Comparison of ENCODE assay signal across 16 cellular contexts in genomic region chr14:21415329-21415728, GRCh38. TPM values are rescaled to one million over a fixed set of nuclear protein-coding genes. Genes with fewer than 3 reads are reported as not detected.
DNase-seq lines count a peak whose midpoint lies in the region; ATAC-seq, FAIRE-seq and TF ChIP-seq lines count a peak whose summit lies in the region.
"Had no signal": no experiment of that assay in that cellular context is flagged by ENCODE, and none has a peak within 500 bp of the region (broad histone marks: within the 10 kb centered on the region; RNA-seq: fewer than 3 reads in every experiment).

No MANE protein-coding gene starts in this region.

- H3K4me1 ChIP-seq in A549: no peaks in the 10 kb centered on the region

- DNase-seq in activated CD8-positive, alpha-beta memory T cell treated with anti-CD3 and anti-CD28 coated beads, Interleukin-2, amount 10 ng/mL, durations not matched to agents 7 days and 5 days: no peak
- DNase-seq in activated CD8-positive, alpha-beta memory T cell treated with anti-CD3 and anti-CD28 coated beads, Interleukin-2, amount 50 U/mL, for 4 hours: no peak
- no peak for DNase-seq in A549 (ENCODE audit: low read depth in 1 of 2, low spot score in 1 of 2)
- DNase-seq in activated CD8-positive, alpha-beta T cell treated with anti-CD3 and anti-CD28 coated beads for 36 hours: no peak
- DNase-seq in activated naive CD8-positive, alpha-beta T cell treated with anti-CD3 and anti-CD28 coated beads for 36 hours: no peak
- DNase-seq: 8988T; ACHN; Calu3; CD4-positive, alpha-beta T cell; DMS 273 treated with DMSO at 0.1 percent for 48 hours; GOT3; H9 had no signal

- H3K4me3 Mint-ChIP-seq in activated CD8-positive, alpha-beta memory T cell treated with anti-CD3 and anti-CD28 coated beads, Interleukin-2, amount 10 ng/mL, durations not matched to agents 7 days and 5 days: no peak overlapping the region
- no peak overlapping the region for H3K4me3 Mint-ChIP-seq in activated CD8-positive, alpha-beta T cell treated with anti-CD3 and anti-CD28 coated beads for 36 hours
- H3K4me3 Mint-ChIP-seq in activated naive CD8-positive, alpha-beta T cell treated with anti-CD3 and anti-CD28 coated beads for 36 hours: no peak overlapping the region
- H3K4me3 Mint-ChIP-seq: CD4-positive, alpha-beta T cell; H9; IgD-negative memory B cell had no signal

- H3K27ac ChIP-seq in A549: no peak overlapping the region
- H3K27ac ChIP-seq: BLaER1 treated with 17β-estradiol and CSF1 and Interleukin-3, amounts not matched to agents 10 nM and 100 nM had no signal

- TF ChIP-seq EP300 in A549 (IDR thresholded peaks at IDR 0.05): no peak

- H3K27ac Mint-ChIP-seq in activated CD8-positive, alpha-beta memory T cell treated with anti-CD3 and anti-CD28 coated beads, Interleukin-2, amount 10 ng/mL, durations not matched to agents 7 days and 5 days: peak overlapping the region; percentile 38
- peak overlapping the region; percentile 91 for H3K27ac Mint-ChIP-seq in activated CD8-positive, alpha-beta T cell treated with anti-CD3 and anti-CD28 coated beads for 36 hours
- H3K27ac Mint-ChIP-seq in activated naive CD8-positive, alpha-beta T cell treated with anti-CD3 and anti-CD28 coated beads for 36 hours: peak overlapping the region; percentile 58
- H3K27ac Mint-ChIP-seq: CD4-positive, alpha-beta T cell; H9 had no signal

- intact Hi-C loops in activated CD8-positive, alpha-beta T cell treated with anti-CD3 and anti-CD28 coated beads for 36 hours (cut with micrococcal nuclease): no loop called here

- no peak for TF ChIP-seq POLR2A in A549 (IDR thresholded peaks at IDR 0.05; ENCODE audit: low read length)

- WGBS in A549 (ENCODE audit: missing lambda C conversion rate): 91% methylated on average over 4 of the region's 4 CpGs

- H3K9me3 Mint-ChIP-seq in activated CD8-positive, alpha-beta memory T cell treated with anti-CD3 and anti-CD28 coated beads, Interleukin-2, amount 10 ng/mL, durations not matched to agents 7 days and 5 days (ENCODE audit: low read depth): no peaks in the 10 kb centered on the region
- no peaks in the 10 kb centered on the region for H3K9me3 Mint-ChIP-seq in activated CD8-positive, alpha-beta T cell treated with anti-CD3 and anti-CD28 coated beads for 36 hours
- H3K9me3 Mint-ChIP-seq in activated naive CD8-positive, alpha-beta T cell treated with anti-CD3 and anti-CD28 coated beads for 36 hours: no peaks in the 10 kb centered on the region
- H3K9me3 Mint-ChIP-seq: CD4-positive, alpha-beta T cell; H9; IgD-negative memory B cell had no signal

- CTCF ChIA-PET in activated CD8-positive, alpha-beta memory T cell treated with anti-CD3 and anti-CD28 coated beads, Interleukin-2, amount 10 ng/mL, durations not matched to agents 7 days and 5 days (lab: Charles Lee): interaction anchor here (1.0 to 2.0 kb wide), 4 partner anchors 8 to 41 kb away, joined by 3 to 6 read pairs (median 4); partner anchors contain the start of gene CHD8
- CTCF ChIA-PET in A549 (lab: Yijun Ruan, JAX): interaction anchor here (1.0 to 2.4 kb wide), 5 partner anchors 13 to 401 kb away, joined by 3 to 5 read pairs (median 3); partner anchors contain the start of gene CHD8
- CTCF ChIA-PET in activated CD8-positive, alpha-beta T cell treated with anti-CD3 and anti-CD28 coated beads for 36 hours (lab: Charles Lee): interaction anchor here (1.3 to 1.7 kb wide), 3 partner anchors 40 to 1154 kb away, joined by 3 read pairs; partner anchors contain the start of gene CHD8

- H3K9me3 ChIP-seq in A549: no peaks in the 10 kb centered on the region
- H3K9me3 ChIP-seq: BLaER1 treated with 17β-estradiol and CSF1 and Interleukin-3, amounts not matched to agents 10 nM and 100 nM had no signal

- FAIRE-seq in A549 (lab: Jason Lieb, UNC): no peak

- peaks cover 59% of the 10 kb centered on the region for H3K36me3 Mint-ChIP-seq in activated CD8-positive, alpha-beta memory T cell treated with anti-CD3 and anti-CD28 coated beads, Interleukin-2, amount 10 ng/mL, durations not matched to agents 7 days and 5 days
- peaks cover 43% of the 10 kb centered on the region for H3K36me3 Mint-ChIP-seq in activated CD8-positive, alpha-beta T cell treated with anti-CD3 and anti-CD28 coated beads for 36 hours (ENCODE audit: low read depth)
- H3K36me3 Mint-ChIP-seq in activated naive CD8-positive, alpha-beta T cell treated with anti-CD3 and anti-CD28 coated beads for 36 hours: peaks cover 33% of the 10 kb centered on the region

- H3K4me2 ChIP-seq in A549: no peak overlapping the region
- H3K4me2 ChIP-seq: BLaER1 treated with 17β-estradiol and CSF1 and Interleukin-3, amounts not matched to agents 10 nM and 100 nM had no signal

- no peak overlapping the region for H3K4me3 ChIP-seq in A549
- H3K4me3 ChIP-seq: BLaER1 treated with 17β-estradiol and CSF1 and Interleukin-3, amounts not matched to agents 10 nM and 100 nM had no signal

- peaks cover 23% of the 10 kb centered on the region for H3K4me1 Mint-ChIP-seq in activated CD8-positive, alpha-beta memory T cell treated with anti-CD3 and anti-CD28 coated beads, Interleukin-2, amount 10 ng/mL, durations not matched to agents 7 days and 5 days
- H3K4me1 Mint-ChIP-seq in activated CD8-positive, alpha-beta T cell treated with anti-CD3 and anti-CD28 coated beads for 36 hours (ENCODE audit: low read depth): peaks cover 26% of the 10 kb centered on the region
- H3K4me1 Mint-ChIP-seq in activated naive CD8-positive, alpha-beta T cell treated with anti-CD3 and anti-CD28 coated beads for 36 hours: peaks cover 17% of the 10 kb centered on the region
- H3K4me1 Mint-ChIP-seq: H9 had no signal

- ATAC-seq in activated CD8-positive, alpha-beta memory T cell treated with anti-CD3 and anti-CD28 coated beads, Interleukin-2, amount 10 ng/mL, durations not matched to agents 7 days and 5 days: no peak
- ATAC-seq in A549 (no peak), GM21825 (IDR thresholded peaks at IDR 0.05; ENCODE audit: unreplicated experiment) (no peak), GM19397 (IDR thresholded peaks at IDR 0.05; ENCODE audit: unreplicated experiment) (no peak)
- no peak for ATAC-seq in activated CD8-positive, alpha-beta T cell treated with anti-CD3 and anti-CD28 coated beads for 36 hours

- POLR2A ChIA-PET in A549 (lab: Yijun Ruan, JAX): interaction anchor here (0.6 to 1.0 kb wide), 2 partner anchors 15 to 21 kb away, joined by 3 to 5 read pairs; no protein-coding TSS in a partner anchor
- POLR2A ChIA-PET in activated CD8-positive, alpha-beta T cell treated with anti-CD3 and anti-CD28 coated beads for 36 hours (lab: Charles Lee): interaction anchor here (0.6 to 2.3 kb wide), 8 partner anchors 9 to 441 kb away, joined by 3 to 9 read pairs (median 3); partner anchors contain the start of gene CHD8

- H3K27me3 Mint-ChIP-seq in activated CD8-positive, alpha-beta memory T cell treated with anti-CD3 and anti-CD28 coated beads, Interleukin-2, amount 10 ng/mL, durations not matched to agents 7 days and 5 days: no peaks in the 10 kb centered on the region
- H3K27me3 Mint-ChIP-seq in activated CD8-positive, alpha-beta T cell treated with anti-CD3 and anti-CD28 coated beads for 36 hours: no peaks in the 10 kb centered on the region
- no peaks in the 10 kb centered on the region for H3K27me3 Mint-ChIP-seq in activated naive CD8-positive, alpha-beta T cell treated with anti-CD3 and anti-CD28 coated beads for 36 hours
- H3K27me3 Mint-ChIP-seq: CD4-positive, alpha-beta T cell; IgD-negative memory B cell had no signal

- TF ChIP-seq RAD21 in A549 (conservative IDR thresholded peaks at IDR 0.05 in 1 of 2, IDR thresholded peaks at IDR 0.05 in 1 of 2): no peak

- no peak for TF ChIP-seq CTCF in A549 (IDR thresholded peaks at IDR 0.05)
- TF ChIP-seq CTCF in activated CD8-positive, alpha-beta T cell treated with anti-CD3 and anti-CD28 coated beads for 36 hours (IDR thresholded peaks at IDR 0.05): no peak

TF ChIP-seq in A549, 52 proteins besides CTCF, POLR2A, EP300 and RAD21:
- TF ChIP-seq NR3C1 (IDR thresholded peaks at IDR 0.05) (no peak), ZC3H11A (IDR thresholded peaks at IDR 0.05) (peak; percentile 33; the same call in 1 of the 2 replicates)

RNA-seq across cellular contexts. Expression of gene SUPT16H, which starts 31.5 kb away (rescaled TPM):
- 100 to 1,000 TPM; 130 to 151 TPM for total RNA-seq in activated CD8-positive, alpha-beta memory T cell treated with anti-CD3 and anti-CD28 coated beads, Interleukin-2, amount 10 ng/mL, durations not matched to agents 7 days and 5 days
- polyA plus RNA-seq in A549 (2011; rRNA removed) (121 and 129 TPM in 2 replicates), A549 (2017; fragmentation: RNase III; extraction: RNeasy Plus Mini Kit Qiagen cat#74134 plus additional on column Dnase treatment) (126 to 138 TPM (median 131 TPM) in 3 replicates)
- polyA plus RNA-seq in A549 (2012; cell fraction: cytosol; rRNA removed): 49.5 and 54.0 TPM in 2 replicates
- polyA plus RNA-seq in A549 (2012; cell fraction: nucleus; rRNA removed): 40.1 and 72.9 TPM in 2 replicates
- polyA minus RNA-seq in A549 (2011; rRNA and poly(A)+ RNA removed): 90.2 and 101 TPM in 2 replicates
- 100 to 1,000 TPM; 171 to 173 TPM for total RNA-seq in activated CD8-positive, alpha-beta T cell treated with anti-CD3 and anti-CD28 coated beads for 36 hours
- 100 to 1,000 TPM; 218 to 221 TPM for total RNA-seq in activated naive CD8-positive, alpha-beta T cell treated with anti-CD3 and anti-CD28 coated beads for 36 hours

RNA-seq across cellular contexts. Expression of gene CHD8, which starts 40.6 kb away (rescaled TPM):
- 100 to 1,000 TPM; 130 to 138 TPM for total RNA-seq in activated CD8-positive, alpha-beta memory T cell treated with anti-CD3 and anti-CD28 coated beads, Interleukin-2, amount 10 ng/mL, durations not matched to agents 7 days and 5 days
- polyA plus RNA-seq in A549 (2011; rRNA removed) (28.5 and 50.4 TPM in 2 replicates), A549 (2017; fragmentation: RNase III; extraction: RNeasy Plus Mini Kit Qiagen cat#74134 plus additional on column Dnase treatment) (35.2 to 37.8 TPM (median 36.8 TPM) in 3 replicates)
- 20.4 and 26.4 TPM in 2 replicates for polyA plus RNA-seq in A549 (2012; cell fraction: cytosol; rRNA removed)
- 90.5 and 91.9 TPM in 2 replicates for polyA plus RNA-seq in A549 (2012; cell fraction: nucleus; rRNA removed)
- 135 and 145 TPM in 2 replicates for polyA minus RNA-seq in A549 (2011; rRNA and poly(A)+ RNA removed)
- total RNA-seq in activated CD8-positive, alpha-beta T cell treated with anti-CD3 and anti-CD28 coated beads for 36 hours: 10 to 100 TPM; 82.3 to 85.3 TPM
- 10 to 100 TPM; 78.5 to 86.2 TPM for total RNA-seq in activated naive CD8-positive, alpha-beta T cell treated with anti-CD3 and anti-CD28 coated beads for 36 hours

Comparison
In these comparisons a context has a peak if more than half of its experiments do, and no peak if none do; other contexts are left out.
1. H3K27ac Mint-ChIP-seq: peak in every context shown above with its lines; median percentile 91 in activated CD8-positive, alpha-beta T cell treated with anti-CD3 and anti-CD28 coated beads for 36 hours; 58 in activated naive CD8-positive, alpha-beta T cell treated with anti-CD3 and anti-CD28 coated beads for 36 hours; 38 in activated CD8-positive, alpha-beta memory T cell treated with anti-CD3 and anti-CD28 coated beads, Interleukin-2, amount 10 ng/mL, durations not matched to agents 7 days and 5 days.